11 cellular contexts compared by ENCODE assay signal in the genomic region with DNA sequence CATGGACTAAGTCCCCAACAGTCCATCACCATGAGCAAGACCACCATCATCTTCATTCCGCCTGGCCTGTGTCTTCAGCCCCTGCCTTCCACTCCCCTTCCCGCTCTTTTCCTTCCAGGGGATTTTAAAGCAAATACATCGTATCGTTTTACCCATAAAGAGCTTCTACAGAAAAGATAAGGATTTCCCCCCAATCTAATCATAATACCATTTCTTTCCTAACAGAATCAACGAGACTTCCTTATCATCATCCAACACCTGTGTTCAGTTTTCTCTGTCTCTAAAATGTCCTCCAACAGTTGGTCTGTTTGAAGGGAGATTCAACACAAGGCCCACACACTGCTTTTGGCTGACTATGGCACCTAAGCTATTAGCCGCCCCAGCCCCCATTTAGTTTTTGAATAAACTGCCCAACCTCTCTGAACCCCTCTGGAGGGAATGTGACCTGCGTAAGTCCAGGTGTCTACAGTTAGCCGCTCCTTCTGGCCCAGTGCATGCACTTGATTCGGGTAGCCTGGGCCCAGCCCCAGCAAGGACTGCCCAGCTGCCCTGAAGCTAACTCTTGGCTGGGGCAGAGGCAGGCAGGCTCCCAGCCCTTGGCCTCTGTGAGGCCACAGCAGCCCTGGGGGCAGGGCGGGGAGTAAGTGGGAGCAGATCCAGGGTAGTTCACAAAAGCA. TPM values are rescaled to one million over a fixed set of nuclear protein-coding genes. Genes with fewer than 3 reads are reported as not detected.
DNase-seq lines count a peak whose midpoint lies in the region; ATAC-seq and TF ChIP-seq lines count a peak whose summit lies in the region.
"Had no signal": no experiment of that assay in that cellular context is flagged by ENCODE, and none has a peak within 500 bp of the region (broad histone marks: within the 10 kb centered on the region; RNA-seq: fewer than 3 reads in every experiment).

No MANE protein-coding gene starts in this region.

- peak overlapping the region; percentile 17; the same call in 1 of the 2 replicates for H2AFZ ChIP-seq in KMS-11 (ENCODE audit: low read depth)

- no peak overlapping the region for H3K4me3 ChIP-seq in KMS-11 (IDR thresholded peaks at IDR 0.05; ENCODE audit: insufficient read depth, low read depth, low read length)
- H3K4me3 ChIP-seq: lung had no signal

- DNase-seq in effector CD8-positive, alpha-beta T cell (lab: John Stamatoyannopoulos, UW): no peak
- DNase-seq in NAMALWA (ENCODE audit: low spot score): no peak
- DNase-seq: activated T-cell treated with anti-CD3 and anti-CD28 coated beads, Interleukin-2, amount 50 U/mL, for 72 hours had no signal

- H3K9ac ChIP-seq in KMS-11: no peak overlapping the region

- no peaks in the 10 kb centered on the region for H3K79me2 ChIP-seq in KMS-11 (ENCODE audit: insufficient read depth, low read depth)

- H3K4me3 Mint-ChIP-seq in brain (no peak overlapping the region), nephron (peak overlapping the region in 1 of 3 experiments; percentile 5)
- no peak overlapping the region for H3K4me3 Mint-ChIP-seq in stimulated activated memory B cell treated with anti-CD40 and anti-IgM and Interleukin-4, amounts not matched to agents 10 μg/mL and 1 μg/mL and 100 μg/mL, for 72 hours
- H3K4me3 Mint-ChIP-seq: activated T-cell treated with anti-CD3 and anti-CD28 coated beads, Interleukin-2, amount 50 U/mL, for 72 hours had no signal

- no peak for TF ChIP-seq CTCF in 22Rv1 (IDR thresholded peaks at IDR 0.05)
- no peak for TF ChIP-seq CTCF in KMS-11 (conservative IDR thresholded peaks at IDR 0.05; ENCODE audit: low read depth, low read length)
- no peak for TF ChIP-seq CTCF in brain (conservative IDR thresholded peaks at IDR 0.05)
- TF ChIP-seq CTCF in nephron (IDR thresholded peaks at IDR 0.05; ENCODE audit: unreplicated experiment in 3 of 3): no peak

- H3K4me1 ChIP-seq in KMS-11 (ENCODE audit: low read depth, poor library complexity, severe bottlenecking): peaks cover 13% of the 10 kb centered on the region

- H3K27me3 Mint-ChIP-seq in brain (peaks cover 3% of the 10 kb centered on the region), nephron (ENCODE audit: low read depth) (peaks cover 4% of the 10 kb centered on the region)
- H3K27me3 Mint-ChIP-seq in stimulated activated memory B cell treated with anti-CD40 and anti-IgM and Interleukin-4, amounts not matched to agents 10 μg/mL and 1 μg/mL and 100 μg/mL, for 72 hours: no peaks in the 10 kb centered on the region

- no peak for ATAC-seq in stimulated activated memory B cell treated with anti-CD40 and anti-IgM and Interleukin-4, amounts not matched to agents 10 μg/mL and 1 μg/mL and 100 μg/mL, for 72 hours
- no peak for ATAC-seq in GM21381 (IDR thresholded peaks at IDR 0.05; ENCODE audit: unreplicated experiment)

- H3K27me3 ChIP-seq in KMS-11 (ENCODE audit: insufficient read depth, low read depth): no peaks in the 10 kb centered on the region

- no peaks in the 10 kb centered on the region for H3K36me3 Mint-ChIP-seq in brain
- H3K36me3 Mint-ChIP-seq in nephron (ENCODE audit: low read depth): no peaks in the 10 kb centered on the region
- H3K36me3 Mint-ChIP-seq in stimulated activated memory B cell treated with anti-CD40 and anti-IgM and Interleukin-4, amounts not matched to agents 10 μg/mL and 1 μg/mL and 100 μg/mL, for 72 hours: no peaks in the 10 kb centered on the region
- H3K36me3 Mint-ChIP-seq: CD14-positive monocyte had no signal

- no peaks in the 10 kb centered on the region for H4K20me1 ChIP-seq in KMS-11 (ENCODE audit: insufficient read depth)

- peaks cover 77% of the 10 kb centered on the region for H3K4me1 Mint-ChIP-seq in brain
- H3K4me1 Mint-ChIP-seq in nephron: peaks cover 69% of the 10 kb centered on the region
- H3K4me1 Mint-ChIP-seq in stimulated activated memory B cell treated with anti-CD40 and anti-IgM and Interleukin-4, amounts not matched to agents 10 μg/mL and 1 μg/mL and 100 μg/mL, for 72 hours: peaks cover 14% of the 10 kb centered on the region
- H3K4me1 Mint-ChIP-seq: CD14-positive monocyte had no signal

- H3K4me2 ChIP-seq in KMS-11: peak overlapping the region; percentile 1; the same call in 1 of the 2 replicates

- H3K27ac Mint-ChIP-seq in brain (peak overlapping the region in 4 of 5 experiments; percentile 3 to 78 (median 20)), nephron (peak overlapping the region in 2 of 3 experiments; percentile 59 to 79)
- H3K27ac Mint-ChIP-seq in stimulated activated memory B cell treated with anti-CD40 and anti-IgM and Interleukin-4, amounts not matched to agents 10 μg/mL and 1 μg/mL and 100 μg/mL, for 72 hours: no peak overlapping the region
- H3K27ac Mint-ChIP-seq: activated T-cell treated with anti-CD3 and anti-CD28 coated beads, Interleukin-2, amount 50 U/mL, for 72 hours; CD14-positive monocyte had no signal

- no peaks in the 10 kb centered on the region for H3K36me3 ChIP-seq in KMS-11 (ENCODE audit: insufficient read depth)

- 0 out of 2 replicates have a peak overlapping the region, but pooled peaks have one; percentile 27 for H3K27ac ChIP-seq in 22Rv1
- no peak overlapping the region for H3K27ac ChIP-seq in KMS-11

- H3K9me3 Mint-ChIP-seq in brain: no peaks in the 10 kb centered on the region
- no peaks in the 10 kb centered on the region for H3K9me3 Mint-ChIP-seq in nephron
- no peaks in the 10 kb centered on the region for H3K9me3 Mint-ChIP-seq in stimulated activated memory B cell treated with anti-CD40 and anti-IgM and Interleukin-4, amounts not matched to agents 10 μg/mL and 1 μg/mL and 100 μg/mL, for 72 hours
- H3K9me3 Mint-ChIP-seq: activated T-cell treated with anti-CD3 and anti-CD28 coated beads, Interleukin-2, amount 50 U/mL, for 72 hours had no signal

RNA-seq across cellular contexts. Expression of a gene that starts 25.3 kb away (rescaled TPM):
- 32.9 TPM for polyA plus RNA-seq in brain (ENCODE audit: insufficient read depth, low read depth, low replicate concordance)

RNA-seq across cellular contexts. Expression of a gene that starts 37.4 kb away (rescaled TPM):
- polyA plus RNA-seq in brain (ENCODE audit: insufficient read depth, low read depth, low replicate concordance): 20.7 TPM

RNA-seq across cellular contexts. Expression of a gene that starts 51.3 kb away (rescaled TPM):
- 0.73 TPM for polyA plus RNA-seq in brain (ENCODE audit: insufficient read depth, low read depth, low replicate concordance)
- polyA plus RNA-seq: CD14-positive monocyte had no signal
